In the genomic region with DNA sequence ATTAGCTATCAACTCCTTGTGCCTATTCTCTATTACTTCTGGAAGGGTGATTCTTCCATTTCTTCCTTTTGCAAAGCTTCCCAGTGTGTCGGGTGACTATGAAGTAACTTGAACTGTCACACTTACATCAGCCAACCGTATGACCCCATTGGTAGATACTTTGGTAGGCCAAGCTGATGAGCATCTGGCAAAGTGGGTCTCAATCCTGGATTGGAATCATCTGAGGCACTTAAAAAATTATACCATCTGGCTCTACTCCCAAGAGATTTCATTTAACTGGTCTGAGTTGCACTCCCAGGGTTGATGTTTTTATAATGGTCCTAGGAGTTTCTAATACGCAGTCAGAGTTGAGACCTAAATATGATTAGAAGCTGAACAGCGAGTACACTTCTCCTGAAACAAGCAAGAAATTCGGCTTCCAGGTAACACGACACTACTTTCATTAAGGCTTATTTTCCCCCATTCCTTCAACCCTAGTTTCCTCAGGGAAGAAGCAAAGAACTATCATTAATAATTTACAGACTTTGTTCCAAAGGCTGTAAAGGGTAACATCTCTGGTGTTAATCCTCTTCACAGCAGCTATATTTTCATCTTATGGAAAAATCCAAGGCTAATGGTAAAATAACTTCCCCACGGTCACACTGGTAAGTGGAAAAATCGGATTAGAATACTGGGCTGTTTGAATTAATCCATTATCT, we compare ENCODE assay signal across 20 cellular contexts.
DNase-seq lines count a peak whose midpoint lies in the region; ATAC-seq, FAIRE-seq and TF ChIP-seq lines count a peak whose summit lies in the region.
"Had no signal": no experiment of that assay in that cellular context is flagged by ENCODE, and none has a peak within 500 bp of the region (broad histone marks: within the 10 kb centered on the region; RNA-seq: fewer than 3 reads in every experiment).

No MANE protein-coding gene starts in this region.

- H2BK20ac ChIP-seq in H1 (ENCODE audit: low read length) = no peak overlapping the region

- H3K23ac ChIP-seq in H1 (ENCODE audit: insufficient read length) = no peak overlapping the region

- TF ChIP-seq CTCF in H1 (IDR thresholded peaks at IDR 0.05; ENCODE audit: control extremely low read depth in 1 of 3, insufficient read depth in 1 of 3, low read depth in 1 of 3, low read length in 3 of 3) (no peak), uterus (IDR thresholded peaks at IDR 0.05) (no peak)

- TF ChIP-seq RAD21 in H1 (IDR thresholded peaks at IDR 0.05 in 1 of 2, conservative IDR thresholded peaks at IDR 0.05 in 1 of 2; ENCODE audit: low read depth in 2 of 2, low read length in 2 of 2) = no peak

- H3K4me3 Mint-ChIP-seq in activated CD4-positive, alpha-beta T cell treated with anti-CD3 and anti-CD28 coated beads, Interleukin-2, amount 10 ng/mL, durations not matched to agents 7 days and 5 days = no peak overlapping the region

- no peaks in the 10 kb centered on the region for H3K36me3 ChIP-seq in H1 (ENCODE audit: control insufficient read depth in 2 of 4, insufficient read depth in 4 of 4, low read length in 3 of 4)
- no peaks in the 10 kb centered on the region for H3K36me3 ChIP-seq in uterus
- H3K36me3 ChIP-seq: BLaER1 treated with 17β-estradiol and CSF1 and Interleukin-3, amounts not matched to agents 10 nM and 100 nM; MG63; Peyer's patch had no signal

- no peak overlapping the region for H2BK12ac ChIP-seq in H1 (ENCODE audit: low read depth, low read length)

- H3K4me3 ChIP-seq in H1 (ENCODE audit: extremely low read depth in 1 of 4, insufficient read depth in 2 of 4, low read depth in 3 of 4, low read length in 4 of 4) (no peak overlapping the region), uterus (no peak overlapping the region)
- H3K4me3 ChIP-seq: BLaER1 treated with 17β-estradiol and CSF1 and Interleukin-3, amounts not matched to agents 10 nM and 100 nM; MG63; Peyer's patch had no signal

- no peak overlapping the region for H3K56ac ChIP-seq in H1 (replicated peaks; ENCODE audit: insufficient read length, low read depth, low read length)

- WGBS in H1 (ENCODE audit: extremely low coverage in 1 of 2, insufficient coverage in 1 of 2, insufficient read length in 1 of 2, insufficient replicate concordance in 2 of 2, low coverage in 1 of 2, low lambda C conversion rate in 2 of 2, missing lambda C conversion rate in 1 of 2), 2 experiments = 92% methylated on average over 8 of the region's 8 CpGs; no CpG with 5 or more reads in 1 of the 2 experiments

- H2BK15ac ChIP-seq in H1 (ENCODE audit: low read length) = no peak overlapping the region

- intact Hi-C loops in uterus (cut with DNase I; ENCODE audit: low total_unique reads) = no loop called here

- no peak overlapping the region for H3K4ac ChIP-seq in H1 (replicated peaks; ENCODE audit: insufficient read length, low read depth, low read length)

- CTCF ChIA-PET in activated CD4-positive, alpha-beta T cell treated with anti-CD3 and anti-CD28 coated beads, Interleukin-2, amount 10 ng/mL, durations not matched to agents 7 days and 5 days (lab: Charles Lee) = no interaction called here
- CTCF ChIA-PET in H1 (lab: Charles Lee; ENCODE audit: partially characterized antibody) = interaction anchor here (0.8 kb wide), 1 partner anchor 131 kb away, joined by 3 read pairs; no protein-coding TSS in a partner anchor

- H4K91ac ChIP-seq in H1 (replicated peaks; ENCODE audit: insufficient read length, low read length) = no peak overlapping the region

- no peak overlapping the region for H3K9ac ChIP-seq in H1 (replicated peaks in 1 of 4; ENCODE audit: extremely low read depth in 1 of 4, low read depth in 3 of 4, low read length in 3 of 4)
- H3K9ac ChIP-seq: BLaER1 treated with 17β-estradiol and CSF1 and Interleukin-3, amounts not matched to agents 10 nM and 100 nM had no signal

- H2AFZ ChIP-seq in H1 (ENCODE audit: low read length) = 0 out of 2 replicates have a peak overlapping the region, but pooled peaks have one; percentile 15

- no peak overlapping the region for H3K14ac ChIP-seq in H1 (ENCODE audit: insufficient read length)

- DNase-seq in activated CD4-positive, alpha-beta T cell treated with anti-CD3 and anti-CD28 coated beads, Interleukin-2, amount 10 ng/mL, durations not matched to agents 7 days and 5 days = no peak
- no peak for DNase-seq in activated CD4-positive, alpha-beta T cell treated with anti-CD3 and anti-CD28 coated beads, Interleukin-2, amount 50 U/mL, for 4 hours
- DNase-seq in NCI-H524 (lab: John Stamatoyannopoulos, UW) (peak; percentile 97 to 99), H1 (ENCODE audit: low read depth in 1 of 2, low spot score in 2 of 2) (no peak), uterus (no peak), kidney glomerular epithelial cell (lab: John Stamatoyannopoulos, UW) (no peak)
- DNase-seq: DMS153, GOT3, MG63, NCI-H1092, NCI-H187, Peyer's patch, T-helper 1 cell had no signal

- H3K4me2 ChIP-seq in H1 (ENCODE audit: insufficient read depth in 1 of 2, low read depth in 2 of 2, low read length in 2 of 2) = no peak overlapping the region
- H3K4me2 ChIP-seq: BLaER1 treated with 17β-estradiol and CSF1 and Interleukin-3, amounts not matched to agents 10 nM and 100 nM had no signal

- no peaks in the 10 kb centered on the region for H3K79me2 ChIP-seq in H1 (ENCODE audit: control insufficient read depth in 1 of 2, insufficient read depth in 2 of 2, low read length in 2 of 2)

- H3K9me3 ChIP-seq in H1 (ENCODE audit: insufficient read depth in 2 of 2, low read depth in 1 of 2, low read length in 1 of 2) (no peaks in the 10 kb centered on the region), uterus (no peaks in the 10 kb centered on the region)
- H3K9me3 ChIP-seq: BLaER1 treated with 17β-estradiol and CSF1 and Interleukin-3, amounts not matched to agents 10 nM and 100 nM; MG63; Peyer's patch had no signal

- no peaks in the 10 kb centered on the region for H3K79me1 ChIP-seq in H1 (ENCODE audit: low read depth, low read length)

- H3K27ac Mint-ChIP-seq in activated CD4-positive, alpha-beta T cell treated with anti-CD3 and anti-CD28 coated beads, Interleukin-2, amount 10 ng/mL, durations not matched to agents 7 days and 5 days = peak overlapping the region; percentile 54

- TF ChIP-seq EP300 in H1 (IDR thresholded peaks at IDR 0.05; ENCODE audit: borderline replicate concordance in 1 of 2, low read depth in 2 of 2, low read length in 2 of 2) = no peak

- POLR2A ChIA-PET in activated CD4-positive, alpha-beta T cell treated with anti-CD3 and anti-CD28 coated beads, Interleukin-2, amount 10 ng/mL, durations not matched to agents 7 days and 5 days (lab: Charles Lee) = no interaction called here
- POLR2A ChIA-PET in H1 (lab: Charles Lee; ENCODE audit: partially characterized antibody) = no interaction called here

- peaks cover 22% of the 10 kb centered on the region for H3K36me3 Mint-ChIP-seq in activated CD4-positive, alpha-beta T cell treated with anti-CD3 and anti-CD28 coated beads, Interleukin-2, amount 10 ng/mL, durations not matched to agents 7 days and 5 days (ENCODE audit: low read depth)

- H3K27ac ChIP-seq in H1 (ENCODE audit: low read depth, low read length) (no peak overlapping the region), uterus (peak overlapping the region; percentile 22 to 48)
- H3K27ac ChIP-seq: BLaER1 treated with 17β-estradiol and CSF1 and Interleukin-3, amounts not matched to agents 10 nM and 100 nM; Peyer's patch had no signal

- FAIRE-seq in H1 (lab: Jason Lieb, UNC) = no peak
- FAIRE-seq: GM12892, HepG2 had no signal

- H3K4me1 Mint-ChIP-seq in activated CD4-positive, alpha-beta T cell treated with anti-CD3 and anti-CD28 coated beads, Interleukin-2, amount 10 ng/mL, durations not matched to agents 7 days and 5 days = peaks cover 27% of the 10 kb centered on the region

- no peaks in the 10 kb centered on the region; the same call in 1 of the 2 replicates for H3K23me2 ChIP-seq in H1 (ENCODE audit: low read depth, low read length)

- no peak overlapping the region for H3K18ac ChIP-seq in H1 (ENCODE audit: extremely low read depth, low read length)

- ATAC-seq in HG03571 (IDR thresholded peaks at IDR 0.05; ENCODE audit: unreplicated experiment) (no peak), GM18502 (IDR thresholded peaks at IDR 0.05; ENCODE audit: poor library complexity, unreplicated experiment) (no peak)
- ATAC-seq: HepG2, Right ventricle myocardium inferior, SK-N-SH treated with all-trans-retinoic acid at 6 μM for 48 hours had no signal

- H3K27me3 Mint-ChIP-seq in activated CD4-positive, alpha-beta T cell treated with anti-CD3 and anti-CD28 coated beads, Interleukin-2, amount 10 ng/mL, durations not matched to agents 7 days and 5 days = peaks cover 6% of the 10 kb centered on the region

- no peak overlapping the region for H4K5ac ChIP-seq in H1 (ENCODE audit: insufficient read length, low read depth, low read length)

- H4K8ac ChIP-seq in H1 (ENCODE audit: extremely low read depth, insufficient read depth, low read length) = no peak overlapping the region

- H2AK5ac ChIP-seq in H1 (ENCODE audit: low read depth, low read length) = no peak overlapping the region

- TF ChIP-seq POLR2A in H1 (IDR thresholded peaks at IDR 0.05; ENCODE audit: control extremely low read depth in 1 of 2, low read depth in 2 of 2, low read length in 2 of 2) = no peak
- TF ChIP-seq POLR2A in uterus (IDR thresholded peaks at IDR 0.05) = no peak

- no peak overlapping the region for H2BK5ac ChIP-seq in H1 (ENCODE audit: low read depth, low read length)

- no peaks in the 10 kb centered on the region for H3K27me3 ChIP-seq in H1 (replicated peaks in 1 of 4; ENCODE audit: control insufficient read depth in 3 of 4, extremely low read depth in 1 of 4, insufficient read depth in 3 of 4, low read length in 3 of 4)
- H3K27me3 ChIP-seq in uterus = no peaks in the 10 kb centered on the region
- H3K27me3 ChIP-seq: BLaER1 treated with 17β-estradiol and CSF1 and Interleukin-3, amounts not matched to agents 10 nM and 100 nM; MG63; Peyer's patch had no signal

- peaks cover 22% of the 10 kb centered on the region for H3K9me3 Mint-ChIP-seq in activated CD4-positive, alpha-beta T cell treated with anti-CD3 and anti-CD28 coated beads, Interleukin-2, amount 10 ng/mL, durations not matched to agents 7 days and 5 days

- H2BK120ac ChIP-seq in H1 (replicated peaks; ENCODE audit: low read depth, low read length) = no peak overlapping the region

- no peaks in the 10 kb centered on the region for H4K20me1 ChIP-seq in H1 (replicated peaks in 1 of 2; ENCODE audit: control insufficient read depth in 1 of 2, insufficient read depth in 2 of 2, low read length in 2 of 2)
- H4K20me1 ChIP-seq: BLaER1 treated with 17β-estradiol and CSF1 and Interleukin-3, amounts not matched to agents 10 nM and 100 nM had no signal

- H3K4me1 ChIP-seq in H1 (replicated peaks in 1 of 4; ENCODE audit: control insufficient read depth in 3 of 4, insufficient read depth in 4 of 4, low read length in 3 of 4) (no peaks in the 10 kb centered on the region), uterus (no peaks in the 10 kb centered on the region)
- H3K4me1 ChIP-seq: BLaER1 treated with 17β-estradiol and CSF1 and Interleukin-3, amounts not matched to agents 10 nM and 100 nM; Peyer's patch had no signal

TF ChIP-seq in H1, 55 proteins besides CTCF, POLR2A, EP300 and RAD21 (continues in another document):
- TF ChIP-seq RFX5 (IDR thresholded peaks at IDR 0.05; ENCODE audit: borderline replicate concordance, low read depth, low read length) = no peak
- TF ChIP-seq HDAC6 (IDR thresholded peaks at IDR 0.05; ENCODE audit: low read depth, low read length) = no peak
- no peak for TF ChIP-seq TEAD4 (IDR thresholded peaks at IDR 0.05; ENCODE audit: low read depth, low read length)
- TF ChIP-seq EZH2 (IDR thresholded peaks at IDR 0.05; ENCODE audit: low read depth, low read length, severe bottlenecking) = no peak

Comparison
In these comparisons a context has a peak if more than half of its experiments do, and no peak if none do; other contexts are left out.
1. DNase-seq: peak in NCI-H524 (2 of 2); none in activated CD4-positive, alpha-beta T cell treated with anti-CD3 and anti-CD28 coated beads, Interleukin-2, amount 10 ng/mL, durations not matched to agents 7 days and 5 days (single experiment), activated CD4-positive, alpha-beta T cell treated with anti-CD3 and anti-CD28 coated beads, Interleukin-2, amount 50 U/mL, for 4 hours (0 of 2), H1 (0 of 2), uterus (0 of 2) and kidney glomerular epithelial cell (single experiment).